ENCODE assay signal across 19 cellular contexts in the genomic region with DNA sequence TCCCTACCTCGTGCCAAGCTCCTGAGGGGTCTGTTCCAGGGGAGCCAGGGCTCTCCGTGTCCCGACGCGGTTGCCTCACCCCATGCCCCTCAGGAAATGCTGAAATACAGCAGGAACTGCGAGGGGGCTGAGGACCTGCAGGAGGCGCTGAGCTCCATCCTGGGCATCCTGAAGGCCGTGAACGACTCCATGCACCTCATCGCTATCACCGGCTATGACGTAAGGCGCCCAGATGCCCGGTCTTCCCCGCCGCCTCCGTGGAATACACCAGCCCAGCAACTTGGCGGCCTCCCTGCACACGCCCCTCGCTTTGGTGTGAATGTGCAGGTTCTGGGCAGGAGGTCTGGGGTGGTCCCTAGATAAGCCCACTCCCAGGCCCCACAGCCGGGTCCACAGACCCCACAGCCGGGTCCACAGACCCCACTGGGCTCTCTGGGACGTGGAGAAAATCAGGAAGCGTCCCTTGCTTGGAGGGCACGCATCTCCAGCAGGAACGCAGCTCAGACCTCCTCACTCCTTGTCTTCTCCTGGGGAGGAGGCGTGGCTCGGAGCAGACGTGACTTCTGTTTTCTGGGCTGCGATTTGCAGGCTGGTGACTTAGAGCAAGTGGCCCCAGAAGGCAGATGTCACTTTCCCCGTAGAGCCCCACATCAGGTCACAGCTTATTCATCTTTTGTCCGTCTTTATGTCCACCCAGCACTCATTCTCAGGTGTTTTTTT. TPM values are rescaled to one million over a fixed set of nuclear protein-coding genes. Genes with fewer than 3 reads are reported as not detected.
DNase-seq lines count a peak whose midpoint lies in the region; ATAC-seq and TF ChIP-seq lines count a peak whose summit lies in the region.
"Had no signal": no experiment of that assay in that cellular context is flagged by ENCODE, and none has a peak within 500 bp of the region (broad histone marks: within the 10 kb centered on the region; RNA-seq: fewer than 3 reads in every experiment).

No MANE protein-coding gene starts in this region.

- POLR2A ChIA-PET in Panc1 (lab: Charles Lee): interaction anchor here (0.6 kb wide), 1 partner anchor 137 kb away, joined by 3 read pairs; no protein-coding TSS in a partner anchor

- CTCF ChIA-PET in Panc1 (lab: Charles Lee): interaction anchor here (0.6 kb wide), 1 partner anchor 46 kb away, joined by 3 read pairs; no protein-coding TSS in a partner anchor

- ATAC-seq in Right ventricle myocardium superior (ENCODE audit: poor library complexity) (no peak), Panc1 (0 out of 2 replicates have a peak, but pooled peaks have one; percentile 28), left ventricle myocardium superior (no peak), aorta (ENCODE audit: low FRiP score) (no peak), left colon (no peak)
- ATAC-seq: stimulated activated naive CD8-positive, alpha-beta T cell treated with anti-CD3 and anti-CD28 coated beads, Interleukin-15, Interleukin-2, amounts not matched to agents 100 U/mL and 50 U/mL, for 24 hours had no signal

- H3K36me3 ChIP-seq in Panc1 (ENCODE audit: control insufficient read depth, insufficient read depth, low read length) (no peaks in the 10 kb centered on the region), aorta (ENCODE audit: control insufficient read depth in 1 of 2, insufficient read depth in 2 of 2, low read length in 1 of 2) (no peaks in the 10 kb centered on the region), uterus (no peaks in the 10 kb centered on the region)
- H3K36me3 ChIP-seq: MG63 had no signal

- WGBS in aorta, 2 donors: 76 to 85% methylated on average over 32 of the region's 32 CpGs

- no peaks in the 10 kb centered on the region for H3K4me1 ChIP-seq in Panc1 (ENCODE audit: control insufficient read depth, insufficient read depth, low read length)
- no peaks in the 10 kb centered on the region for H3K4me1 ChIP-seq in aorta (ENCODE audit: control insufficient read depth in 1 of 2, insufficient read depth in 2 of 2, low read length in 2 of 2)
- no peaks in the 10 kb centered on the region for H3K4me1 ChIP-seq in uterus

- peak; percentile 30 for DNase-seq in Right ventricle myocardium superior
- no peak for DNase-seq in cardiac septum (ENCODE audit: low spot score)
- DNase-seq in Panc1 (ENCODE audit: low read depth, low spot score): no peak
- DNase-seq in left ventricle myocardium superior: peak; percentile 20
- DNase-seq in aorta: peak; percentile 43 to 68
- no peak for DNase-seq in left colon
- DNase-seq in uterus: no peak
- DNase-seq in NCI-H2171 (lab: John Stamatoyannopoulos, UW): no peak
- DNase-seq: activated CD4-positive, alpha-beta T cell treated with anti-CD3 and anti-CD28 coated beads, Interleukin-2, amount 50 U/mL, for 48 hours; activated T-cell treated with anti-CD3 and anti-CD28 coated beads, Interleukin-2, amount 50 U/mL, for 1 hour; COR-L47; foreskin fibroblast; GDM1; HCEC 1CT; MG63; NCI-H524 treated with DMSO at 0.1 percent for 48 hours; stimulated activated naive CD8-positive, alpha-beta T cell treated with anti-CD3 and anti-CD28 coated beads, Interleukin-15, Interleukin-2, amounts not matched to agents 100 U/mL and 50 U/mL, for 24 hours had no signal

- TF ChIP-seq POLR2A in uterus (IDR thresholded peaks at IDR 0.05): no peak

- H3K27ac ChIP-seq in Panc1 (ENCODE audit: low read length): no peak overlapping the region
- no peak overlapping the region for H3K27ac ChIP-seq in aorta (ENCODE audit: low read depth in 1 of 2, low read length in 2 of 2)
- H3K27ac ChIP-seq in uterus: no peak overlapping the region
- H3K27ac ChIP-seq: upper lobe of left lung had no signal

- in situ Hi-C loops in Panc1 (cut with HindIII; ENCODE audit: low pct_unique_long_range_greater_than_20kb, low sequenced_read_pairs): no loop called here

- no peak overlapping the region for H3K4me3 ChIP-seq in Panc1 (ENCODE audit: low read depth in 2 of 2, low read length in 2 of 2)
- H3K4me3 ChIP-seq in aorta (ENCODE audit: low read length in 2 of 2): no peak overlapping the region
- no peak overlapping the region for H3K4me3 ChIP-seq in uterus
- H3K4me3 ChIP-seq: MG63, upper lobe of left lung had no signal

- H3K27me3 ChIP-seq in Panc1 (ENCODE audit: control insufficient read depth, insufficient read depth, low read length): no peaks in the 10 kb centered on the region
- no peaks in the 10 kb centered on the region for H3K27me3 ChIP-seq in aorta (ENCODE audit: control insufficient read depth in 1 of 2, insufficient read depth in 2 of 2, low read length in 1 of 2)
- H3K27me3 ChIP-seq in uterus: no peaks in the 10 kb centered on the region
- H3K27me3 ChIP-seq: MG63, upper lobe of left lung had no signal

- H3K9me3 ChIP-seq in Panc1 (ENCODE audit: control insufficient read depth, insufficient read depth, low read depth, low read length): no peaks in the 10 kb centered on the region
- H3K9me3 ChIP-seq in aorta (ENCODE audit: control insufficient read depth, low read length): no peaks in the 10 kb centered on the region
- no peaks in the 10 kb centered on the region for H3K9me3 ChIP-seq in uterus
- H3K9me3 ChIP-seq: MG63, upper lobe of left lung had no signal

- TF ChIP-seq CTCF in Panc1 (IDR thresholded peaks at IDR 0.05) (no peak; the same call in 1 of the 2 replicates), uterus (IDR thresholded peaks at IDR 0.05) (no peak)

- intact Hi-C loops in Right ventricle myocardium superior (cut with DNase I): no loop called here
- intact Hi-C loops in cardiac septum (cut with DNase I): no loop called here
- intact Hi-C loops in Panc1 (cut with micrococcal nuclease; ENCODE audit: unreplicated experiment): no loop called here
- intact Hi-C loops in left ventricle myocardium superior (cut with micrococcal nuclease): no loop called here
- intact Hi-C loops in aorta (cut with DNase I): no loop called here
- intact Hi-C loops in left colon (cut with DNase I, micrococcal nuclease): no loop called here
- intact Hi-C loops in uterus (cut with DNase I; ENCODE audit: low total_unique reads): no loop called here

- BruUV-seq in Panc1 (replicated peaks; lab: Mats Ljungman, UMichigan): no TSS peak

RNA-seq across cellular contexts. Expression of a gene that starts 19.4 kb away (rescaled TPM):
- total RNA-seq in Right ventricle myocardium superior (0.08 TPM), cardiac septum (0.46 TPM), Panc1 (2021; ENCODE audit: unreplicated experiment) (not detected), left ventricle myocardium superior (not detected), aorta (under 1 TPM in 1 of 2 donors, not detected in 1; 0.69 TPM), left colon (under 1 TPM in 1 of 2 donors, not detected in 1; 0.17 TPM), uterus (under 1 TPM in 1 of 4 donors, not detected in 3; 0.69 TPM)
- not detected for polyA plus RNA-seq in Panc1 (2012; ENCODE audit: insufficient read length)
- under 1 TPM in 1 of 2 donors, not detected in 1; 0.08 TPM for polyA plus RNA-seq in aorta
- total RNA-seq: myocyte had no signal

RNA-seq across cellular contexts. Expression of a gene that starts 36.4 kb away (rescaled TPM):
- 4.5 TPM for total RNA-seq in Right ventricle myocardium superior
- total RNA-seq in cardiac septum: 13.7 TPM
- total RNA-seq in Panc1 (2021; ENCODE audit: unreplicated experiment): 0.18 TPM
- polyA plus RNA-seq in Panc1 (2012; ENCODE audit: insufficient read length): 0.61 TPM
- total RNA-seq in left ventricle myocardium superior: 7.1 TPM
- 10 to 100 TPM in 1 of 2 donors, 1 to 10 TPM in 1; 6.5 to 38.4 TPM for total RNA-seq in aorta
- polyA plus RNA-seq in aorta: 10 to 100 TPM in 1 of 2 donors, 1 to 10 TPM in 1; 9.3 to 18.2 TPM
- 1 to 10 TPM; 1.6 to 4.7 TPM for total RNA-seq in left colon
- 10 to 100 TPM in 2 of 4 donors, 1 to 10 TPM in 2; 6.8 to 56.8 (median 12.1) TPM for total RNA-seq in uterus

Comparison
In these comparisons a context has a peak if more than half of its experiments do, and no peak if none do; other contexts are left out.
1. DNase-seq: peak in Right ventricle myocardium superior (single experiment), left ventricle myocardium superior (single experiment) and aorta (2 of 2); none in cardiac septum (single experiment), Panc1 (single experiment), left colon (0 of 2), uterus (0 of 2) and NCI-H2171 (single experiment).